ENCODE assay signal across 1 cellular context in genomic region chr11:73760680-73761402, GRCh38.
TF ChIP-seq lines count a peak whose summit lies in the region.

Gene RAB6A (minus strand): TSS chr11:73761074. CDS start chr11:73760635, 439 bp downstream.

TF ChIP-seq in HepG2, 621 proteins besides CTCF, POLR2A, EP300 and RAD21 (continued from another document and continues in another):
- TF ChIP-seq THAP9 (CRISPR knock-in tag; IDR thresholded peaks at IDR 0.05; ENCODE audit: borderline replicate concordance) (no peak; the same call in 1 of the 2 replicates), HMGA1 (CRISPR knock-in tag; conservative IDR thresholded peaks at IDR 0.05) (no peak), ZNF564 (CRISPR knock-in tag; IDR thresholded peaks at IDR 0.05) (no peak), ZZZ3 (CRISPR knock-in tag; IDR thresholded peaks at IDR 0.05; ENCODE audit: borderline replicate concordance) (no peak), SALL2 (CRISPR knock-in tag; IDR thresholded peaks at IDR 0.05) (peak; percentile 90), ADNP (CRISPR knock-in tag; IDR thresholded peaks at IDR 0.05) (no peak), JUND (CRISPR knock-in tag; IDR thresholded peaks at IDR 0.05) (0 out of 2 replicates have a peak, but pooled peaks have one; percentile 63), GZF1 (CRISPR knock-in tag; IDR thresholded peaks at IDR 0.05) (no peak), LBX2 (CRISPR knock-in tag; IDR thresholded peaks at IDR 0.05; ENCODE audit: borderline replicate concordance) (no peak), FOXO1 (CRISPR knock-in tag; IDR thresholded peaks at IDR 0.05) (0 out of 2 replicates have a peak, but pooled peaks have one; percentile 24), ARID5B (CRISPR knock-in tag; IDR thresholded peaks at IDR 0.05) (no peak), ZBTB10 (CRISPR knock-in tag; IDR thresholded peaks at IDR 0.05; ENCODE audit: borderline replicate concordance) (no peak), TERF1 (CRISPR knock-in tag; IDR thresholded peaks at IDR 0.05) (no peak), GLI4 (CRISPR knock-in tag; IDR thresholded peaks at IDR 0.05; ENCODE audit: borderline replicate concordance) (no peak), ZNF576 (CRISPR knock-in tag; IDR thresholded peaks at IDR 0.05) (no peak), ZNF790 (CRISPR knock-in tag; IDR thresholded peaks at IDR 0.05; ENCODE audit: borderline replicate concordance) (no peak), SNAPC4 (CRISPR knock-in tag; IDR thresholded peaks at IDR 0.05) (peak; percentile 43; the same call in 1 of the 2 replicates), NFAT5 (CRISPR knock-in tag; IDR thresholded peaks at IDR 0.05) (no peak), ATF6 (CRISPR knock-in tag; conservative IDR thresholded peaks at IDR 0.05) (peak; percentile 35; the same call in 1 of the 2 replicates), RFX1 (IDR thresholded peaks at IDR 0.05) (no peak), SMARCC2 (IDR thresholded peaks at IDR 0.05) (no peak), RFXANK (CRISPR knock-in tag; IDR thresholded peaks at IDR 0.05) (peak; percentile 65; the same call in 1 of the 2 replicates), ZKSCAN1 (IDR thresholded peaks at IDR 0.05; ENCODE audit: low read length) (no peak)
